Comparison of ENCODE assay signal across 8 cellular contexts in genomic region chr5:159207222-159207615, GRCh38. TPM values are rescaled to one million over a fixed set of nuclear protein-coding genes. Genes with fewer than 3 reads are reported as not detected.
DNase-seq lines count a peak whose midpoint lies in the region; ATAC-seq, FAIRE-seq and TF ChIP-seq lines count a peak whose summit lies in the region.

No MANE protein-coding gene starts in this region.

- H3K9me3 ChIP-seq in heart right ventricle: no peaks in the 10 kb centered on the region
- no peaks in the 10 kb centered on the region for H3K9me3 ChIP-seq in mammary epithelial cell (replicated peaks; ENCODE audit: insufficient read depth, low read length)
- no peaks in the 10 kb centered on the region for H3K9me3 ChIP-seq in mononuclear cell (ENCODE audit: low read depth, low read length)
- no peaks in the 10 kb centered on the region for H3K9me3 ChIP-seq in vagina

- no TSS peak for BruUV-seq in mammary epithelial cell (replicated peaks; lab: Mats Ljungman, UMichigan)

- no peak for TF ChIP-seq CTCF in heart right ventricle (IDR thresholded peaks at IDR 0.05)
- no peak for TF ChIP-seq CTCF in mammary epithelial cell (conservative IDR thresholded peaks at IDR 0.05 in 1 of 2, IDR thresholded peaks at IDR 0.05 in 1 of 2; ENCODE audit: extremely low read depth in 1 of 2, insufficient read depth in 1 of 2, low read depth in 1 of 2, low read length in 2 of 2)
- TF ChIP-seq CTCF in vagina (IDR thresholded peaks at IDR 0.05): no peak

- DNase-seq in heart right ventricle (no peak), Right ventricle myocardium inferior (ENCODE audit: missing footprints) (no peak), mammary epithelial cell (no peak), vagina (ENCODE audit: extremely low spot score in 2 of 2) (no peak), NCI-H146 (lab: John Stamatoyannopoulos, UW) (no peak), urothelium cell line (ENCODE audit: low spot score) (no peak)

- peak overlapping the region; percentile 85 to 100 (median 95) for H3K27ac ChIP-seq in heart right ventricle
- peak overlapping the region; percentile 90 for H3K27ac ChIP-seq in mammary epithelial cell (ENCODE audit: insufficient read depth, low read depth, low read length)
- H3K27ac ChIP-seq in vagina: peak overlapping the region; percentile 96

- H3K79me2 ChIP-seq in mammary epithelial cell (ENCODE audit: insufficient read depth, low read length): peaks cover 71% of the 10 kb centered on the region

- FAIRE-seq in urothelium cell line (lab: Jason Lieb, UNC): no peak

- H3K4me3 ChIP-seq in heart right ventricle: peak overlapping the region; percentile 83 to 96 (median 90)
- peak overlapping the region; percentile 77 to 89 (median 79) for H3K4me3 ChIP-seq in mammary epithelial cell (replicated peaks in 1 of 3; ENCODE audit: insufficient read depth in 1 of 3, low read depth in 2 of 3, low read length in 3 of 3)
- H3K4me3 ChIP-seq in mononuclear cell (ENCODE audit: low read length): peak overlapping the region; percentile 82
- H3K4me3 ChIP-seq in vagina: peak overlapping the region; percentile 91 to 94

- H3K27me3 ChIP-seq in heart right ventricle (no peaks in the 10 kb centered on the region), mammary epithelial cell (ENCODE audit: insufficient read depth, low read length) (no peaks in the 10 kb centered on the region), mononuclear cell (ENCODE audit: insufficient read depth, low read length) (no peaks in the 10 kb centered on the region), vagina (no peaks in the 10 kb centered on the region)

- ATAC-seq in heart right ventricle (no peak), Right ventricle myocardium inferior (no peak), GM21529 (IDR thresholded peaks at IDR 0.05; ENCODE audit: unreplicated experiment) (no peak)

- H2AFZ ChIP-seq in mammary epithelial cell (ENCODE audit: low read depth, low read length): peak overlapping the region; percentile 36

- peaks cover 3 to 79% (median 54%) of the 10 kb centered on the region in 9 donors for H3K4me1 ChIP-seq in heart right ventricle
- peaks cover 24% of the 10 kb centered on the region for H3K4me1 ChIP-seq in mammary epithelial cell (ENCODE audit: insufficient read depth, low read length)
- H3K4me1 ChIP-seq in mononuclear cell (ENCODE audit: insufficient read depth, low read length): peaks cover 49% of the 10 kb centered on the region
- H3K4me1 ChIP-seq in vagina: peaks cover 53% of the 10 kb centered on the region

- in situ Hi-C loops in mammary epithelial cell (cut with MboI; ENCODE audit: low sequenced_read_pairs in 2 of 2): loop anchor here in 1 of 2 donors (5.0 kb wide), 1 partner anchor 55 kb away; the partner anchor contains the start of gene UBLCP1

- peak overlapping the region; percentile 91 for H3K4me2 ChIP-seq in mammary epithelial cell (ENCODE audit: insufficient read depth, low read depth, low read length)

- TF ChIP-seq POLR2A in vagina (IDR thresholded peaks at IDR 0.05): no peak

- H3K9ac ChIP-seq in mammary epithelial cell (ENCODE audit: insufficient read depth, low read length): peak overlapping the region; percentile 99

- dilution Hi-C loops in mammary epithelial cell (cut with HindIII; ENCODE audit: low sequenced_read_pairs): no loop called here

- CTCF ChIA-PET in mammary epithelial cell (lab: Charles Lee; ENCODE audit: low non-redundant PET): interaction anchor here (0.7 kb wide), 1 partner anchor 9 kb away, joined by 4 read pairs; no protein-coding TSS in a partner anchor

- 12 to 13% methylated on average over 4 of the region's 4 CpGs for WGBS in heart right ventricle, 2 donors
- WGBS in mammary epithelial cell (ENCODE audit: low coverage, missing lambda C conversion rate): 9% methylated on average over 4 of the region's 4 CpGs

- H3K36me3 ChIP-seq in heart right ventricle: peaks cover 0 to 13% (median 0%) of the 10 kb centered on the region in 9 donors
- peaks cover 2% of the 10 kb centered on the region for H3K36me3 ChIP-seq in mammary epithelial cell (ENCODE audit: insufficient read depth, low read length)
- no peaks in the 10 kb centered on the region for H3K36me3 ChIP-seq in vagina

- peaks cover 2% of the 10 kb centered on the region for H4K20me1 ChIP-seq in mammary epithelial cell (ENCODE audit: insufficient read depth, low read length)

- intact Hi-C loops in heart right ventricle (cut with DNase I): loop anchor here in 8 of 10 donors (5.0 to 10.0 kb wide), 4 partner anchors 35 to 55 kb away; partner anchors contain the start of gene UBLCP1 (in 4 of the 8)
- intact Hi-C loops in Right ventricle myocardium inferior (cut with DNase I): loop anchor here (5.0 kb wide), 1 partner anchor 50 kb away; no protein-coding TSS in a partner anchor
- intact Hi-C loops in mammary epithelial cell (cut with micrococcal nuclease): no loop called here
- intact Hi-C loops in vagina (cut with DNase I): loop anchor here (5.0 kb wide), 1 partner anchor 55 kb away; the partner anchor contains the start of gene UBLCP1

RNA-seq across cellular contexts. Expression of gene RNF145, which starts 2.1 kb away (rescaled TPM):
- total RNA-seq in heart right ventricle (10 to 100 TPM; 16.2 to 37.4 (median 22.2) TPM), Right ventricle myocardium inferior (21.9 TPM), mammary epithelial cell (10 to 100 TPM; 63.2 to 78.9 TPM), mononuclear cell (26.4 TPM), vagina (67.8 TPM)
- polyA plus RNA-seq in heart right ventricle (10 to 100 TPM in 1 of 2 donors, 1 to 10 TPM in 1; 9.4 to 30.0 TPM), mammary epithelial cell (84.8 TPM)
- polyA minus RNA-seq in mammary epithelial cell: 152 TPM

RNA-seq across cellular contexts. Expression of gene UBLCP1, which starts 55.9 kb away (rescaled TPM):
- total RNA-seq in heart right ventricle: 10 to 100 TPM; 11.6 to 17.0 (median 13.9) TPM
- polyA plus RNA-seq in heart right ventricle: 10 to 100 TPM; 12.4 to 20.9 TPM
- total RNA-seq in Right ventricle myocardium inferior: 14.6 TPM
- 10 to 100 TPM; 30.2 to 36.5 TPM for total RNA-seq in mammary epithelial cell
- polyA plus RNA-seq in mammary epithelial cell: 15.4 TPM
- polyA minus RNA-seq in mammary epithelial cell: 13.3 TPM
- total RNA-seq in mononuclear cell: 25.4 TPM
- 15.0 TPM for total RNA-seq in vagina
